20 cellular contexts compared by ENCODE assay signal in genomic region chr15:71468715-71469114, GRCh38.
DNase-seq lines count a peak whose midpoint lies in the region; ATAC-seq, FAIRE-seq and TF ChIP-seq lines count a peak whose summit lies in the region.
"Had no signal": no experiment of that assay in that cellular context is flagged by ENCODE, and none has a peak within 500 bp of the region (broad histone marks: within the 10 kb centered on the region; RNA-seq: fewer than 3 reads in every experiment).

No MANE protein-coding gene starts in this region.

- H3K4me1 ChIP-seq in HepG2 (ENCODE audit: insufficient read depth, low read length) (no peaks in the 10 kb centered on the region), right lobe of liver (no peaks in the 10 kb centered on the region)

- H3K4me1 Mint-ChIP-seq in WTC11 = peaks cover 22% of the 10 kb centered on the region
- H3K4me1 Mint-ChIP-seq: CD4-positive, alpha-beta memory T cell had no signal

- FAIRE-seq in HepG2 (lab: Jason Lieb, UNC) = no peak
- FAIRE-seq: GM12891, GM18507 had no signal

- no peaks in the 10 kb centered on the region for H3K79me2 ChIP-seq in HepG2 (ENCODE audit: insufficient read depth, low read length)

- H3K4me3 ChIP-seq in HepG2 (replicated peaks in 1 of 3; ENCODE audit: insufficient read depth in 1 of 3, low read depth in 2 of 3, low read length in 3 of 3) = no peak overlapping the region
- H3K4me3 ChIP-seq in right lobe of liver = no peak overlapping the region
- H3K4me3 ChIP-seq: GM23248 had no signal

- in situ Hi-C loops in HepG2 (cut with HindIII; ENCODE audit: extremely low pct_ligation_motif_present, low pct_unique_long_range_greater_than_20kb) = no loop called here

- no peak for TF ChIP-seq RAD21 in HepG2 (CRISPR knock-in tag; IDR thresholded peaks at IDR 0.05)

- TF ChIP-seq CTCF in HepG2 (CRISPR knock-in tag; IDR thresholded peaks at IDR 0.05) (no peak), right lobe of liver (IDR thresholded peaks at IDR 0.05) (no peak), WTC11 (IDR thresholded peaks at IDR 0.05) (no peak)

- H3K36me3 ChIP-seq in HepG2 (replicated peaks in 1 of 2; ENCODE audit: control insufficient read depth in 1 of 2, insufficient read depth in 2 of 2, low read length in 2 of 2) (no peaks in the 10 kb centered on the region), right lobe of liver (no peaks in the 10 kb centered on the region)

- no peak overlapping the region for H3K27ac ChIP-seq in HepG2 (ENCODE audit: extremely low read length, insufficient read depth, low read length)
- H3K27ac ChIP-seq in right lobe of liver = no peak overlapping the region
- H3K27ac ChIP-seq in epithelial cell of prostate = peak overlapping the region; percentile 3
- H3K27ac ChIP-seq: GM23248 had no signal

- peaks cover 10% of the 10 kb centered on the region for H3K36me3 Mint-ChIP-seq in WTC11
- H3K36me3 Mint-ChIP-seq: CD4-positive, alpha-beta memory T cell had no signal

- intact Hi-C loops in HepG2 (cut with micrococcal nuclease; ENCODE audit: unreplicated experiment) (no loop called here), right lobe of liver (cut with DNase I) (no loop called here)

- H3K4me3 Mint-ChIP-seq in WTC11 = no peak overlapping the region
- H3K4me3 Mint-ChIP-seq: CD4-positive, alpha-beta memory T cell; H9; HFFc6 had no signal

- H4K20me1 ChIP-seq in HepG2 (ENCODE audit: insufficient read depth, low read length) = no peaks in the 10 kb centered on the region

- peaks cover 24% of the 10 kb centered on the region for H3K9me3 Mint-ChIP-seq in WTC11
- H3K9me3 Mint-ChIP-seq: CD4-positive, alpha-beta memory T cell; HFFc6 had no signal

- TF ChIP-seq EP300 in HepG2 (IDR thresholded peaks at IDR 0.05; ENCODE audit: low read depth in 2 of 2, low read length in 2 of 2) (no peak), HepG2 (CRISPR knock-in tag; IDR thresholded peaks at IDR 0.05; ENCODE audit: borderline replicate concordance) (no peak)

- no peaks in the 10 kb centered on the region for H3K9me3 ChIP-seq in HepG2 (ENCODE audit: low read length)
- no peaks in the 10 kb centered on the region for H3K9me3 ChIP-seq in right lobe of liver

- H3K9ac ChIP-seq in HepG2 (ENCODE audit: insufficient read depth, low read depth, low read length) = no peak overlapping the region
- H3K9ac ChIP-seq: GM23248 had no signal

- H3K4me2 ChIP-seq in HepG2 (ENCODE audit: low read depth, low read length) = no peak overlapping the region

- 7% methylated on average over 1 of the region's 1 CpG for WGBS in HepG2 (ENCODE audit: low lambda C conversion rate)
- 100% methylated on average over 1 of the region's 1 CpG for WGBS in right lobe of liver (ENCODE audit: insufficient coverage, low coverage, low lambda C conversion rate, missing lambda C conversion rate)

- CTCF ChIA-PET in HepG2 (lab: Yijun Ruan, JAX; ENCODE audit: low intra/inter-chr PET ratio, low total read pairs) = no interaction called here
- CTCF ChIA-PET in WTC11 (lab: Charles Lee) = interaction anchor here (0.5 to 1.2 kb wide), 4 partner anchors 18 to 280 kb away, joined by 3 to 6 read pairs (median 3); no protein-coding TSS in a partner anchor

- POLR2A ChIA-PET in HepG2 (lab: Yijun Ruan, JAX) (no interaction called here), WTC11 (lab: Charles Lee) (no interaction called here)

- DNase-seq in HepG2 (ENCODE audit: low spot score) = no peak
- DNase-seq in right lobe of liver = no peak
- DNase-seq in WTC11 (ENCODE audit: low spot score) = no peak
- DNase-seq in epithelial cell of prostate (ENCODE audit: low read depth, low spot score) = no peak
- no peak for DNase-seq in stimulated activated CD4-positive, alpha-beta T cell treated with anti-CD3 and anti-CD28 coated beads, Interleukin-4, amount 100 ng/mL, for 4 hours
- DNase-seq: 8988T; C1 segment of cervical spinal cord; Calu3; CD4-positive, alpha-beta memory T cell; COR-L47; DMS53; DMS79 treated with DMSO at 0.1 percent for 48 hours; GF-D8 had no signal

- H3K27me3 ChIP-seq in HepG2 (ENCODE audit: control insufficient read depth in 1 of 2, insufficient read depth in 2 of 2, low read length in 2 of 2) = peaks cover 3% of the 10 kb centered on the region in 2 experiments; a peak in 2 of 5 replicates
- no peaks in the 10 kb centered on the region for H3K27me3 ChIP-seq in right lobe of liver

- no peak for ATAC-seq in HepG2
- ATAC-seq in right lobe of liver = no peak
- peak; percentile 38; the same call in 1 of the 2 replicates for ATAC-seq in WTC11
- no peak for ATAC-seq in GM18517 (IDR thresholded peaks at IDR 0.05; ENCODE audit: unreplicated experiment)
- ATAC-seq in GM21423 (IDR thresholded peaks at IDR 0.05; ENCODE audit: unreplicated experiment) = no peak

- H2AFZ ChIP-seq in HepG2 (ENCODE audit: low read length) = no peak overlapping the region
- H2AFZ ChIP-seq: GM23248 had no signal

- no TSS peak for BruUV-seq in HepG2 (replicated peaks; lab: Mats Ljungman, UMichigan)

- H3K27ac Mint-ChIP-seq in WTC11 = no peak overlapping the region
- H3K27ac Mint-ChIP-seq: CD4-positive, alpha-beta memory T cell; HFFc6 had no signal

- no peaks in the 10 kb centered on the region for H3K27me3 Mint-ChIP-seq in WTC11 (ENCODE audit: low read depth)

- no peak for TF ChIP-seq POLR2A in HepG2 (IDR thresholded peaks at IDR 0.05; ENCODE audit: insufficient read depth in 1 of 2, low read depth in 2 of 2, low read length in 2 of 2)
- no peak for TF ChIP-seq POLR2A in right lobe of liver (IDR thresholded peaks at IDR 0.05)

TF ChIP-seq in HepG2, 621 proteins besides CTCF, POLR2A, EP300 and RAD21 (continues in another document):
- TF ChIP-seq THAP11 (CRISPR knock-in tag; IDR thresholded peaks at IDR 0.05) = peak; percentile 80
- no peak for TF ChIP-seq ZNF792 (CRISPR knock-in tag; IDR thresholded peaks at IDR 0.05)
- TF ChIP-seq GTF2F1 (IDR thresholded peaks at IDR 0.05; ENCODE audit: low read length) = no peak
- no peak for TF ChIP-seq GPN1 (CRISPR knock-in tag; IDR thresholded peaks at IDR 0.05; ENCODE audit: borderline replicate concordance)

TF ChIP-seq in WTC11, 78 proteins besides CTCF, POLR2A, EP300 and RAD21:
- TF ChIP-seq USF1 (CRISPR knock-in tag; IDR thresholded peaks at IDR 0.05) (peak; percentile 78), ZBTB21 (CRISPR knock-in tag; IDR thresholded peaks at IDR 0.05; ENCODE audit: borderline replicate concordance) (no peak), USF2 (CRISPR knock-in tag; IDR thresholded peaks at IDR 0.05) (peak; percentile 83)

Comparison
In these comparisons a context has a peak if more than half of its experiments do, and no peak if none do; other contexts are left out.
1. Of the 50 proteins assayed by ChIP-seq in both HepG2 and WTC11: peak only in HepG2: none; only in WTC11: USF2; in both: none; in neither: 49.